26 cellular contexts compared by ENCODE assay signal in the genomic region with DNA sequence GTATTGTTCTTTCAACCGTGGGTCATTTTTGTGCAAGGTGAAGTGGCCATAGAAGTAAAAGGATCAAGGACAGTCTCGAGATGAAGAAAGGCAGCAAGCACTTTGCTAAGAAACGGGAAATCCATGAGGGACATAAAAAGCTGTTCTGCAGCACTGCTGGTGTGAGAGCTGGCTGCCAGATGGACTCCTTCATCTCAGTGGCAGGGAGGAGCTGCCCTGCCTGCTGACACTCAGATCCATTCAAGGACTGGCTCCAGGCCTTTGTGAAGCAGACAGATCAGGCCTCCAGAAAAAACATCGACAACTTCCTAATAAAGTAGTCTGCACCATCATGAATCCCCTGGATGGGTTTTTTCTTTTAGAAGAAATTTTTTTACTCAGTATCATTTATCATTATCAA. TPM values are rescaled to one million over a fixed set of nuclear protein-coding genes. Genes with fewer than 3 reads are reported as not detected.
A peak's percentile ranks its signal among the peaks of the same experiment; 100 is the strongest.
DNase-seq lines count a peak whose midpoint lies in the region; ATAC-seq and TF ChIP-seq lines count a peak whose summit lies in the region.
"Had no signal": no experiment of that assay in that cellular context is flagged by ENCODE, and none has a peak within 500 bp of the region (broad histone marks: within the 10 kb centered on the region; RNA-seq: fewer than 3 reads in every experiment).

No MANE protein-coding gene starts in this region.

- H3K27me3 ChIP-seq in Caco-2 (replicated peaks; ENCODE audit: control insufficient read depth, insufficient read depth, low read length): no peaks in the 10 kb centered on the region
- H3K27me3 ChIP-seq: adrenal gland, esophagus squamous epithelium, SJCRH30, upper lobe of right lung had no signal

- ATAC-seq in GM19035 (IDR thresholded peaks at IDR 0.05; ENCODE audit: unreplicated experiment): no peak
- ATAC-seq: A549, lower lobe of right lung, PC-3, upper lobe of right lung, WTC11 had no signal

- H3K9me3 Mint-ChIP-seq in activated naive CD4-positive, alpha-beta T cell treated with anti-CD3 and anti-CD28 coated beads, Interleukin-2, amount 50 U/mL, for 24 hours: no peaks in the 10 kb centered on the region
- H3K9me3 Mint-ChIP-seq in chondrocyte (ENCODE audit: low read depth): no peaks in the 10 kb centered on the region
- no peaks in the 10 kb centered on the region for H3K9me3 Mint-ChIP-seq in type B pancreatic cell
- no peaks in the 10 kb centered on the region for H3K9me3 Mint-ChIP-seq in Caco-2 (ENCODE audit: unreplicated experiment)
- H3K9me3 Mint-ChIP-seq: WTC11 had no signal

- intact Hi-C loops in Caco-2 (cut with micrococcal nuclease; ENCODE audit: unreplicated experiment): no loop called here

- CTCF ChIA-PET in Caco-2 (lab: Charles Lee): interaction anchor here (0.7 kb wide), 1 partner anchor 37 kb away, joined by 4 read pairs; no protein-coding TSS in a partner anchor

- H3K36me3 ChIP-seq in Caco-2 (ENCODE audit: control insufficient read depth, insufficient read depth, low read length): no peaks in the 10 kb centered on the region
- H3K36me3 ChIP-seq: SJCRH30 had no signal

- TF ChIP-seq CTCF in chondrocyte (IDR thresholded peaks at IDR 0.05): no peak
- no peak for TF ChIP-seq CTCF in type B pancreatic cell (conservative IDR thresholded peaks at IDR 0.05)
- no peak for TF ChIP-seq CTCF in Caco-2 (IDR thresholded peaks at IDR 0.05; ENCODE audit: insufficient read depth in 1 of 2, low read depth in 1 of 2, low read length in 1 of 2, severe bottlenecking in 1 of 2, unreplicated experiment in 1 of 2)

- no peaks in the 10 kb centered on the region for H3K4me1 Mint-ChIP-seq in activated naive CD4-positive, alpha-beta T cell treated with anti-CD3 and anti-CD28 coated beads, Interleukin-2, amount 50 U/mL, for 24 hours
- peaks cover 11% of the 10 kb centered on the region for H3K4me1 Mint-ChIP-seq in chondrocyte (ENCODE audit: low read depth)
- H3K4me1 Mint-ChIP-seq in type B pancreatic cell (ENCODE audit: unreplicated experiment): no peaks in the 10 kb centered on the region
- no peaks in the 10 kb centered on the region for H3K4me1 Mint-ChIP-seq in Caco-2 (ENCODE audit: low read depth, unreplicated experiment)
- H3K4me1 Mint-ChIP-seq: WTC11 had no signal

- peak overlapping the region; percentile 23 for H3K27ac Mint-ChIP-seq in activated naive CD4-positive, alpha-beta T cell treated with anti-CD3 and anti-CD28 coated beads, Interleukin-2, amount 50 U/mL, for 24 hours
- peak overlapping the region; percentile 36 for H3K27ac Mint-ChIP-seq in chondrocyte (ENCODE audit: unreplicated experiment)
- H3K27ac Mint-ChIP-seq in type B pancreatic cell: peak overlapping the region; percentile 53
- no peak overlapping the region for H3K27ac Mint-ChIP-seq in Caco-2 (ENCODE audit: unreplicated experiment)
- H3K27ac Mint-ChIP-seq: WTC11 had no signal

- POLR2A ChIA-PET in Caco-2 (lab: Charles Lee): no interaction called here

- no peaks in the 10 kb centered on the region for H3K9me3 ChIP-seq in Caco-2
- H3K9me3 ChIP-seq: A549, adrenal gland, esophagus squamous epithelium, lower lobe of right lung, SJCRH30, upper lobe of right lung had no signal

- no peak overlapping the region for H3K4me3 ChIP-seq in Caco-2 (ENCODE audit: low read depth, low read length)
- H3K4me3 ChIP-seq: A549, adrenal gland, esophagus squamous epithelium, lower lobe of right lung, SJCRH30, upper lobe of right lung had no signal

- H3K4me3 Mint-ChIP-seq in activated naive CD4-positive, alpha-beta T cell treated with anti-CD3 and anti-CD28 coated beads, Interleukin-2, amount 50 U/mL, for 24 hours: no peak overlapping the region
- H3K4me3 Mint-ChIP-seq in chondrocyte (ENCODE audit: unreplicated experiment) (no peak overlapping the region), type B pancreatic cell (no peak overlapping the region), Caco-2 (ENCODE audit: unreplicated experiment) (no peak overlapping the region)
- H3K4me3 Mint-ChIP-seq: WTC11 had no signal

- peaks cover 8% of the 10 kb centered on the region for H3K36me3 Mint-ChIP-seq in activated naive CD4-positive, alpha-beta T cell treated with anti-CD3 and anti-CD28 coated beads, Interleukin-2, amount 50 U/mL, for 24 hours
- peaks cover 52% of the 10 kb centered on the region for H3K36me3 Mint-ChIP-seq in chondrocyte (ENCODE audit: low read depth)
- peaks cover 33% of the 10 kb centered on the region for H3K36me3 Mint-ChIP-seq in type B pancreatic cell
- H3K36me3 Mint-ChIP-seq in Caco-2 (ENCODE audit: insufficient read depth, unreplicated experiment): peaks cover 32% of the 10 kb centered on the region

- no peaks in the 10 kb centered on the region for H3K4me1 ChIP-seq in Caco-2
- H3K4me1 ChIP-seq: adrenal gland, parathyroid adenoma, SJCRH30, upper lobe of right lung had no signal

- H3K27me3 Mint-ChIP-seq in activated naive CD4-positive, alpha-beta T cell treated with anti-CD3 and anti-CD28 coated beads, Interleukin-2, amount 50 U/mL, for 24 hours: no peaks in the 10 kb centered on the region
- H3K27me3 Mint-ChIP-seq in chondrocyte (ENCODE audit: low read depth) (no peaks in the 10 kb centered on the region), type B pancreatic cell (no peaks in the 10 kb centered on the region), Caco-2 (ENCODE audit: insufficient read depth, unreplicated experiment) (no peaks in the 10 kb centered on the region)

- BruUV-seq in Caco-2 (replicated peaks; lab: Mats Ljungman, UMichigan): no TSS peak

- DNase-seq in activated naive CD4-positive, alpha-beta T cell (lab: John Stamatoyannopoulos, UW): no peak
- no peak for DNase-seq in chondrocyte (ENCODE audit: low spot score)
- DNase-seq in medulla oblongata (ENCODE audit: extremely low spot score): peak; percentile 46
- DNase-seq in type B pancreatic cell (ENCODE audit: extremely low spot score, unreplicated experiment): no peak
- DNase-seq in NCI-H1694 treated with DMSO at 0.1 percent for 48 hours (lab: John Stamatoyannopoulos, UW): no peak
- no peak for DNase-seq in Caco-2
- DNase-seq: activated CD8-positive, alpha-beta memory T cell treated with anti-CD3 and anti-CD28 coated beads for 24 hours; adrenal gland; C1 segment of cervical spinal cord; effector CD8-positive, alpha-beta T cell; esophagus squamous epithelium; head of caudate nucleus; lower lobe of right lung; NCI-H1417; NCI-H2171 treated with DMSO at 0.1 percent for 48 hours; NCI-H774; PC-3; SJCRH30; stimulated activated CD4-positive, alpha-beta T cell treated with anti-CD3 and anti-CD28 coated beads, Interleukin-1b, Interleukin-23, amount 100 ng/mL, for 48 hours; T-helper 2 cell; upper lobe of right lung had no signal

RNA-seq across cellular contexts. Expression of a gene that starts 29.5 kb away (rescaled TPM):
- total RNA-seq in chondrocyte (22.5 to 26.8 TPM (median 24.6 TPM) in 3 replicates), type B pancreatic cell (ENCODE audit: low replicate concordance) (25.0 and 33.0 TPM in 2 replicates), Caco-2 (2022) (12.1 and 12.9 TPM in 2 replicates)

RNA-seq across cellular contexts. Expression of a gene that starts 53.5 kb away (rescaled TPM):
- total RNA-seq in chondrocyte (31.4 to 48.2 TPM (median 45.5 TPM) in 3 replicates), type B pancreatic cell (ENCODE audit: low replicate concordance) (43.3 and 49.8 TPM in 2 replicates), Caco-2 (2022) (29.5 and 32.8 TPM in 2 replicates)
